ENCODE assay signal across 11 cellular contexts in the genomic region with DNA sequence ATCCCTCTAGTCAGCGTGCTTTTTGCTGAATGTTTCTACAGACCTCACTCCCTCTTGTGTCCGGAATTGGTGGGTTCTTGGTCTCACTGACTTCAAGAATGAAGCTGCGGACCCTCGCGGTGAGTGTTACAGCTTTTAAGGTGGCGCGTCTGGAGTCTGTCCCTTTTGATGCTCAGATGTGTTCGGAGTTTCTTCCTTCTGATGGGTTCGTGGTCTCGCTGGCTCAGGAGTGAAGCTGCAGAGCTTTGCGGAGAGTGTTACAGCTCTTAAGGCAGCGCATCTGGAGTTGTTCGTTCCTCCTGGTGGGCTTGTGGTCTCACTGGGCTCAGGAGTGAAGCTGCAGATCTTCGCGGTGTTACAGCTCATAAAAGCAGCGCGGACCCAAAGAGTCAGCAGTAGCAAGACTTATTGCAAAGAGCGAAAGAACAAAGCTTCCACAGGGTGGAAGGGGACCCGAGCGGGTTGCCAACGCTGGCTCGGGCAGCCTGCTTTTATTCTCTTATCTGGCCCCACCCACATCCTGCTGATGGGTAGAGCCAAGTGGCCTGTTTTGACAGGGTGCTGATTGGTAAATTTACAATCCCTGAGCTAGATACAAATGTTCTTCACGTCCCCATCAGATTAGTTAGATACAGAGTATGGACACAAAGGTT. TPM values are rescaled to one million over a fixed set of nuclear protein-coding genes. Genes with fewer than 3 reads are reported as not detected.
DNase-seq lines count a peak whose midpoint lies in the region; ATAC-seq, FAIRE-seq and TF ChIP-seq lines count a peak whose summit lies in the region.
"Not testable (repeated sequence)": the region's sequence is repeated elsewhere in the genome, so short reads cannot be mapped to it uniquely, and the experiment has no call there.
"Had no signal": no experiment of that assay in that cellular context is flagged by ENCODE, and none has a peak within 500 bp of the region (broad histone marks: within the 10 kb centered on the region; RNA-seq: fewer than 3 reads in every experiment).

No MANE protein-coding gene starts in this region.

- not testable (repeated sequence) for H3K9ac ChIP-seq in K562 (ENCODE audit: insufficient read depth in 1 of 2, low read depth in 2 of 2, low read length in 2 of 2)

- ATAC-seq in T-cell (replicated peaks in 1 of 4); activated CD8-positive, alpha-beta T cell treated with anti-CD3 and anti-CD28 coated beads for 36 hours; K562; naive thymus-derived CD4-positive, alpha-beta T cell; stimulated activated effector memory CD8-positive, alpha-beta T cell treated with anti-CD3 and anti-CD28 coated beads, Interleukin-12 subunit alpha, Interleukin-12 subunit beta, amount 100 ng/mL, for 72 hours: not testable (repeated sequence)

- not testable (repeated sequence) for H4K20me1 ChIP-seq in K562 (replicated peaks; ENCODE audit: control insufficient read depth, insufficient read depth, low read length)

- H3K4me3 ChIP-seq in CD4-positive, alpha-beta memory T cell (ENCODE audit: low read length in 2 of 2); K562; naive thymus-derived CD4-positive, alpha-beta T cell (ENCODE audit: low read length): not testable (repeated sequence)

- not testable (repeated sequence) for TF ChIP-seq POLR2A in K562 (conservative IDR thresholded peaks at IDR 0.05)

- WGBS in K562 (ENCODE audit: insufficient coverage, low coverage, missing lambda C conversion rate): 83% methylated on average over 21 of the region's 23 CpGs

- H3K36me3 ChIP-seq in CD4-positive, alpha-beta memory T cell (ENCODE audit: insufficient read depth, low read length); K562 (ENCODE audit: control insufficient read depth, insufficient read depth, low read length); naive thymus-derived CD4-positive, alpha-beta T cell (ENCODE audit: control insufficient read depth in 2 of 3, insufficient read depth in 3 of 3, low read length in 3 of 3): not testable (repeated sequence)

- TF ChIP-seq CTCF in activated CD8-positive, alpha-beta T cell treated with anti-CD3 and anti-CD28 coated beads for 36 hours (IDR thresholded peaks at IDR 0.05); K562 (IDR thresholded peaks at IDR 0.05 in 2 of 3, conservative IDR thresholded peaks at IDR 0.05 in 1 of 3; ENCODE audit: insufficient read depth in 2 of 3, low read depth in 1 of 3, low read length in 3 of 3): not testable (repeated sequence)

- H3K27me3 Mint-ChIP-seq in CD4-positive, alpha-beta memory T cell; T-cell; activated CD8-positive, alpha-beta T cell treated with anti-CD3 and anti-CD28 coated beads for 36 hours; activated T-helper 2 cell treated with anti-CD3 and anti-CD28 coated beads, Interferon-gamma antibody, Interleukin-2, Interleukin-4, amounts not matched to agents 10 μg/mL and 5 μg/mL and 100 μg/mL, durations not matched to agents 14 hours and 24 hours and 36 hours (ENCODE audit: low read depth); naive thymus-derived CD4-positive, alpha-beta T cell: not testable (repeated sequence)

- H3K9me1 ChIP-seq in K562 (ENCODE audit: control insufficient read depth, insufficient read depth, low read length): not testable (repeated sequence)

- not testable (repeated sequence) for H3K9me3 Mint-ChIP-seq in CD4-positive, alpha-beta memory T cell; T-cell; activated CD8-positive, alpha-beta T cell treated with anti-CD3 and anti-CD28 coated beads for 36 hours; activated T-helper 2 cell treated with anti-CD3 and anti-CD28 coated beads, Interferon-gamma antibody, Interleukin-2, Interleukin-4, amounts not matched to agents 10 μg/mL and 5 μg/mL and 100 μg/mL, durations not matched to agents 14 hours and 24 hours and 36 hours; stimulated activated effector memory CD8-positive, alpha-beta T cell treated with anti-CD3 and anti-CD28 coated beads, Interleukin-12 subunit alpha, Interleukin-12 subunit beta, amount 100 ng/mL, for 72 hours
- peaks cover 0 to 14% (median 2%) of the 10 kb centered on the region in 11 donors for H3K9me3 Mint-ChIP-seq in naive thymus-derived CD4-positive, alpha-beta T cell

- H3K4me1 Mint-ChIP-seq in CD4-positive, alpha-beta memory T cell: peaks cover 43 to 83% (median 66%) of the 10 kb centered on the region in 4 donors
- H3K4me1 Mint-ChIP-seq in T-cell: peaks cover 63 to 78% (median 73%) of the 10 kb centered on the region in 3 donors
- H3K4me1 Mint-ChIP-seq in activated CD8-positive, alpha-beta T cell treated with anti-CD3 and anti-CD28 coated beads for 36 hours (ENCODE audit: low read depth): peaks cover 79% of the 10 kb centered on the region
- peaks cover 74% of the 10 kb centered on the region for H3K4me1 Mint-ChIP-seq in activated T-helper 2 cell treated with anti-CD3 and anti-CD28 coated beads, Interferon-gamma antibody, Interleukin-2, Interleukin-4, amounts not matched to agents 10 μg/mL and 5 μg/mL and 100 μg/mL, durations not matched to agents 14 hours and 24 hours and 36 hours (ENCODE audit: low read depth)
- peaks cover 38 to 76% (median 70%) of the 10 kb centered on the region in 7 donors for H3K4me1 Mint-ChIP-seq in naive thymus-derived CD4-positive, alpha-beta T cell
- peaks cover 74% of the 10 kb centered on the region for H3K4me1 Mint-ChIP-seq in stimulated activated effector memory CD8-positive, alpha-beta T cell treated with anti-CD3 and anti-CD28 coated beads, Interleukin-12 subunit alpha, Interleukin-12 subunit beta, amount 100 ng/mL, for 72 hours

- TF ChIP-seq EP300 in K562 (IDR thresholded peaks at IDR 0.05; ENCODE audit: low read length): not testable (repeated sequence)

- H3K9me3 ChIP-seq in CD4-positive, alpha-beta memory T cell (ENCODE audit: control insufficient read depth in 1 of 2, low read length in 2 of 2); K562 (replicated peaks; ENCODE audit: control insufficient read depth, insufficient read depth, low read depth, low read length); naive thymus-derived CD4-positive, alpha-beta T cell (ENCODE audit: control insufficient read depth in 2 of 3, low read length in 3 of 3): not testable (repeated sequence)

- intact Hi-C loops in CD4-positive, alpha-beta memory T cell (cut with micrococcal nuclease); activated CD8-positive, alpha-beta T cell treated with anti-CD3 and anti-CD28 coated beads for 36 hours (cut with micrococcal nuclease); activated T-helper 2 cell treated with anti-CD3 and anti-CD28 coated beads, Interferon-gamma antibody, Interleukin-2, Interleukin-4, amounts not matched to agents 10 μg/mL and 5 μg/mL and 100 μg/mL, durations not matched to agents 14 hours and 24 hours and 36 hours (cut with micrococcal nuclease); K562 (cut with micrococcal nuclease); naive thymus-derived CD4-positive, alpha-beta T cell (cut with micrococcal nuclease): not testable (repeated sequence)

- POLR2A ChIA-PET in CD4-positive, alpha-beta memory T cell (lab: Charles Lee; ENCODE audit: partially characterized antibody): interaction anchor here (5.0 to 51.5 kb wide), 3 partner anchors 27 to 74 kb away, joined by 22 to 2125 read pairs (median 1750); partner anchors contain the start of gene IL10RA
- POLR2A ChIA-PET in T-cell (lab: Charles Lee): not testable (repeated sequence)
- POLR2A ChIA-PET in activated CD8-positive, alpha-beta T cell treated with anti-CD3 and anti-CD28 coated beads for 36 hours (lab: Charles Lee): interaction anchor here (0.8 to 32.8 kb wide), 7 partner anchors 13 to 153 kb away, joined by 3 to 710 read pairs (median 6); partner anchors contain the start of genes FXYD2 and IL10RA
- POLR2A ChIA-PET in K562 (lab: Yijun Ruan, JAX): interaction anchor here (0.9 to 1.9 kb wide), 2 partner anchors 9 to 17 kb away, joined by 3 to 6 read pairs; partner anchors contain the start of gene IL10RA
- POLR2A ChIA-PET in naive thymus-derived CD4-positive, alpha-beta T cell (lab: Charles Lee): interaction anchor here (1.1 to 16.0 kb wide), 4 partner anchors 9 to 25 kb away, joined by 3 to 302 read pairs (median 16); partner anchors contain the start of gene IL10RA

- in situ Hi-C loops in K562 (cut with MboI): not testable (repeated sequence)

- H2AFZ ChIP-seq in K562 (ENCODE audit: low read depth, low read length): not testable (repeated sequence)

- not testable (repeated sequence) for BruUV-seq in K562 (replicated peaks; lab: Mats Ljungman, UMichigan)

- peaks cover 62% of the 10 kb centered on the region for H3K4me1 ChIP-seq in CD4-positive, alpha-beta memory T cell (ENCODE audit: insufficient read depth, low read length)
- H3K4me1 ChIP-seq in K562 (replicated peaks in 1 of 2; ENCODE audit: control insufficient read depth in 2 of 2, insufficient read depth in 2 of 2, low read length in 2 of 2): peaks cover 18 to 31% of the 10 kb centered on the region in 2 experiments
- peaks cover 37 to 44% of the 10 kb centered on the region in 2 donors for H3K4me1 ChIP-seq in naive thymus-derived CD4-positive, alpha-beta T cell (ENCODE audit: control insufficient read depth in 2 of 2, insufficient read depth in 2 of 2, low read length in 2 of 2)

- CTCF ChIA-PET in CD4-positive, alpha-beta memory T cell (lab: Charles Lee; ENCODE audit: partially characterized antibody): interaction anchor here (1.1 to 24.4 kb wide), 3 partner anchors 17 to 76 kb away, joined by 3 to 402 read pairs (median 153); no protein-coding TSS in a partner anchor
- CTCF ChIA-PET in T-cell (lab: Charles Lee): interaction anchor here in 1 of 2 donors (0.9 kb wide), 1 partner anchor 31 kb away, joined by 3 read pairs; no protein-coding TSS in a partner anchor
- CTCF ChIA-PET in activated CD8-positive, alpha-beta T cell treated with anti-CD3 and anti-CD28 coated beads for 36 hours (lab: Charles Lee): interaction anchor here (1.1 to 31.9 kb wide), 5 partner anchors 19 to 74 kb away, joined by 3 to 386 read pairs (median 11); no protein-coding TSS in a partner anchor
- CTCF ChIA-PET in K562 (lab: Yijun Ruan, JAX; ENCODE audit: low intra/inter-chr PET ratio): not testable (repeated sequence)
- CTCF ChIA-PET in naive thymus-derived CD4-positive, alpha-beta T cell (lab: Charles Lee): interaction anchor here (1.0 to 1.7 kb wide), 3 partner anchors 9 to 44 kb away, joined by 3 to 8 read pairs (median 5); partner anchors contain the start of gene IL10RA

- FAIRE-seq in K562 (lab: Jason Lieb, UNC): not testable (repeated sequence)

- not testable (repeated sequence) for TF ChIP-seq RAD21 in K562 (CRISPR knock-in tag; conservative IDR thresholded peaks at IDR 0.05 in 1 of 2, IDR thresholded peaks at IDR 0.05 in 1 of 2)

- peak overlapping the region in 5 of 8 donors; percentile 35 to 59 (median 50) for H3K4me3 Mint-ChIP-seq in CD4-positive, alpha-beta memory T cell
- peak overlapping the region; percentile 42 to 86 (median 75) for H3K4me3 Mint-ChIP-seq in T-cell
- peak overlapping the region; percentile 73 for H3K4me3 Mint-ChIP-seq in activated CD8-positive, alpha-beta T cell treated with anti-CD3 and anti-CD28 coated beads for 36 hours
- peak overlapping the region; percentile 45 for H3K4me3 Mint-ChIP-seq in activated T-helper 2 cell treated with anti-CD3 and anti-CD28 coated beads, Interferon-gamma antibody, Interleukin-2, Interleukin-4, amounts not matched to agents 10 μg/mL and 5 μg/mL and 100 μg/mL, durations not matched to agents 14 hours and 24 hours and 36 hours (ENCODE audit: low read depth)
- peak overlapping the region; percentile 58 to 93 (median 81) for H3K4me3 Mint-ChIP-seq in naive thymus-derived CD4-positive, alpha-beta T cell
- not testable (repeated sequence) for H3K4me3 Mint-ChIP-seq in stimulated activated effector memory CD8-positive, alpha-beta T cell treated with anti-CD3 and anti-CD28 coated beads, Interleukin-12 subunit alpha, Interleukin-12 subunit beta, amount 100 ng/mL, for 72 hours

- not testable (repeated sequence) for H3K79me2 ChIP-seq in K562 (ENCODE audit: control insufficient read depth, insufficient read depth, low read length)

- peak overlapping the region in 6 of 7 donors; percentile 30 to 70 (median 45) for H3K27ac Mint-ChIP-seq in CD4-positive, alpha-beta memory T cell
- peak overlapping the region; percentile 75 to 92 for H3K27ac Mint-ChIP-seq in T-cell
- H3K27ac Mint-ChIP-seq in activated CD8-positive, alpha-beta T cell treated with anti-CD3 and anti-CD28 coated beads for 36 hours: peak overlapping the region; percentile 94
- peak overlapping the region; percentile 71 for H3K27ac Mint-ChIP-seq in activated T-helper 2 cell treated with anti-CD3 and anti-CD28 coated beads, Interferon-gamma antibody, Interleukin-2, Interleukin-4, amounts not matched to agents 10 μg/mL and 5 μg/mL and 100 μg/mL, durations not matched to agents 14 hours and 24 hours and 36 hours
- H3K27ac Mint-ChIP-seq in naive thymus-derived CD4-positive, alpha-beta T cell: peak overlapping the region; percentile 54 to 94 (median 86)
- peak overlapping the region; percentile 14 for H3K27ac Mint-ChIP-seq in stimulated activated effector memory CD8-positive, alpha-beta T cell treated with anti-CD3 and anti-CD28 coated beads, Interleukin-12 subunit alpha, Interleukin-12 subunit beta, amount 100 ng/mL, for 72 hours

- not testable (repeated sequence) for H3K27me3 ChIP-seq in CD4-positive, alpha-beta memory T cell (ENCODE audit: insufficient read depth, low read length); K562 (ENCODE audit: control insufficient read depth in 2 of 2, insufficient read depth in 2 of 2, low read length in 2 of 2); naive thymus-derived CD4-positive, alpha-beta T cell (ENCODE audit: control insufficient read depth in 2 of 2, insufficient read depth in 2 of 2, low read length in 2 of 2)

- H3K36me3 Mint-ChIP-seq in CD4-positive, alpha-beta memory T cell; stimulated activated effector memory CD8-positive, alpha-beta T cell treated with anti-CD3 and anti-CD28 coated beads, Interleukin-12 subunit alpha, Interleukin-12 subunit beta, amount 100 ng/mL, for 72 hours: not testable (repeated sequence)
- peaks cover 13% of the 10 kb centered on the region for H3K36me3 Mint-ChIP-seq in T-cell
- peaks cover 42% of the 10 kb centered on the region for H3K36me3 Mint-ChIP-seq in activated CD8-positive, alpha-beta T cell treated with anti-CD3 and anti-CD28 coated beads for 36 hours (ENCODE audit: low read depth)
- peaks cover 53% of the 10 kb centered on the region for H3K36me3 Mint-ChIP-seq in activated T-helper 2 cell treated with anti-CD3 and anti-CD28 coated beads, Interferon-gamma antibody, Interleukin-2, Interleukin-4, amounts not matched to agents 10 μg/mL and 5 μg/mL and 100 μg/mL, durations not matched to agents 14 hours and 24 hours and 36 hours (ENCODE audit: low read depth)
- peaks cover 0 to 60% (median 7%) of the 10 kb centered on the region in 5 donors for H3K36me3 Mint-ChIP-seq in naive thymus-derived CD4-positive, alpha-beta T cell

- H3K4me2 ChIP-seq in K562 (ENCODE audit: insufficient read depth, low read length): not testable (repeated sequence)

- not testable (repeated sequence) for DNase-seq in CD4-positive, alpha-beta memory T cell; T-cell; activated T-helper 2 cell treated with anti-CD3 and anti-CD28 coated beads, Interferon-gamma antibody, Interleukin-2, Interleukin-4, amounts not matched to agents 10 μg/mL and 5 μg/mL and 100 μg/mL, durations not matched to agents 14 hours and 24 hours and 36 hours (ENCODE audit: low spot score); K562 (ENCODE audit: extremely low read depth in 1 of 4, low spot score in 3 of 4); stimulated activated effector memory CD8-positive, alpha-beta T cell treated with anti-CD3 and anti-CD28 coated beads, Interleukin-12 subunit alpha, Interleukin-12 subunit beta, amount 100 ng/mL, for 72 hours (ENCODE audit: low spot score in 2 of 2)
- DNase-seq in activated CD8-positive, alpha-beta T cell treated with anti-CD3 and anti-CD28 coated beads for 36 hours: peak; percentile 61
- peak in 3 of 9 donors; percentile 24 to 29 (median 29) for DNase-seq in naive thymus-derived CD4-positive, alpha-beta T cell

- not testable (repeated sequence) for H3K27ac ChIP-seq in CD4-positive, alpha-beta memory T cell (ENCODE audit: low read depth, low read length); K562 (ENCODE audit: extremely low read depth, low read depth, low read length); naive thymus-derived CD4-positive, alpha-beta T cell (ENCODE audit: low read depth, low read length)

RNA-seq across cellular contexts. Expression of gene IL10RA, which starts 8.5 kb away (rescaled TPM):
- total RNA-seq in CD4-positive, alpha-beta memory T cell: 100 to 1,000 TPM; 398 to 406 TPM
- polyA plus RNA-seq in CD4-positive, alpha-beta memory T cell: 100 to 1,000 TPM; 362 to 468 TPM
- 100 to 1,000 TPM; 195 to 450 (median 375) TPM for total RNA-seq in T-cell
- 10 to 100 TPM; 73.3 to 80.9 TPM for total RNA-seq in activated CD8-positive, alpha-beta T cell treated with anti-CD3 and anti-CD28 coated beads for 36 hours
- total RNA-seq in activated T-helper 2 cell treated with anti-CD3 and anti-CD28 coated beads, Interferon-gamma antibody, Interleukin-2, Interleukin-4, amounts not matched to agents 10 μg/mL and 5 μg/mL and 100 μg/mL, durations not matched to agents 14 hours and 24 hours and 36 hours: 144 and 147 TPM in 2 replicates
- total RNA-seq in K562 (2011; cell fraction: chromatin; rRNA removed; ENCODE audit: low replicate concordance): 33.8 and 58.3 TPM in 2 replicates
- total RNA-seq in K562 (2011; cell fraction: nucleolus; rRNA removed): 34.2 and 42.5 TPM in 2 replicates
- total RNA-seq in K562 (2011; cell fraction: nucleoplasm; rRNA removed): 41.9 and 43.4 TPM in 2 replicates
- total RNA-seq in K562 (2014; rRNA removed): 2.9 and 3.5 TPM in 2 replicates
- total RNA-seq in K562 (2014; rRNA removed; fragmentation: Illumina TruSeq; extraction: Trizol): 2.0 and 2.9 TPM in 2 replicates
- total RNA-seq in K562 (2015; rRNA removed; fragmentation: Illumina TruSeq; extraction: Trizol): 1.4 and 2.1 TPM in 2 replicates
- total RNA-seq in K562 (2021): 4.6 and 4.9 TPM in 2 replicates
- polyA plus RNA-seq in K562 (2011; rRNA removed): 15.4 and 17.3 TPM in 2 replicates
- 9.1 and 23.9 TPM in 2 replicates for polyA plus RNA-seq in K562 (2011; cell fraction: cytosol; rRNA removed)
- polyA plus RNA-seq in K562 (2011; cell fraction: nucleus; rRNA removed): 18.2 and 38.1 TPM in 2 replicates
- 3.8 and 12.5 TPM in 2 replicates for polyA plus RNA-seq in K562 (2012)
- 4.0 and 4.5 TPM in 2 replicates for polyA plus RNA-seq in K562 (2014; fragmentation: Illumina TruSeq; extraction: Trizol)
- polyA plus RNA-seq in K562 (2014; fragmentation: Nextera tagmentation; extraction: Ambion mirVana): under 1 TPM; 0.17 to 0.48 TPM
- polyA plus RNA-seq in K562 (2014; rRNA removed): 2.7 and 3.6 TPM in 2 replicates
- polyA minus RNA-seq in K562 (2011; rRNA and poly(A)+ RNA removed): 19.8 and 20.3 TPM in 2 replicates
- 7.5 and 11.4 TPM in 2 replicates for polyA minus RNA-seq in K562 (2011; cell fraction: cytosol; rRNA and poly(A)+ RNA removed)
- 24.1 and 28.3 TPM in 2 replicates for polyA minus RNA-seq in K562 (2011; cell fraction: nucleus; rRNA and poly(A)+ RNA removed)
- 100 to 1,000 TPM; 154 to 300 (median 184) TPM for total RNA-seq in naive thymus-derived CD4-positive, alpha-beta T cell
- 100 to 1,000 TPM in 1 of 2 donors, 10 to 100 TPM in 1; 85.2 to 163 TPM for polyA plus RNA-seq in naive thymus-derived CD4-positive, alpha-beta T cell
- total RNA-seq: GM23248, HT-29 had no signal
- polyA plus RNA-seq: GM23248 had no signal

RNA-seq across cellular contexts. Expression of gene TMPRSS13, which starts 48.5 kb away (rescaled TPM):
- 1 to 10 TPM; 3.7 to 4.0 TPM for total RNA-seq in CD4-positive, alpha-beta memory T cell
- polyA plus RNA-seq in CD4-positive, alpha-beta memory T cell: under 1 TPM; 0.45 to 0.94 TPM
- 1 to 10 TPM; 2.1 to 4.7 (median 3.7) TPM for total RNA-seq in T-cell
- 1 to 10 TPM; 3.5 to 4.7 TPM for total RNA-seq in activated CD8-positive, alpha-beta T cell treated with anti-CD3 and anti-CD28 coated beads for 36 hours
- 2.7 and 5.3 TPM in 2 replicates for total RNA-seq in activated T-helper 2 cell treated with anti-CD3 and anti-CD28 coated beads, Interferon-gamma antibody, Interleukin-2, Interleukin-4, amounts not matched to agents 10 μg/mL and 5 μg/mL and 100 μg/mL, durations not matched to agents 14 hours and 24 hours and 36 hours
- total RNA-seq in K562 (2011; cell fraction: chromatin; rRNA removed; ENCODE audit: low replicate concordance): 1.1 TPM in 2 replicates
- total RNA-seq in K562 (2011; cell fraction: nucleolus; rRNA removed): 0.33 and 0.66 TPM in 2 replicates
- total RNA-seq in K562 (2011; cell fraction: nucleoplasm; rRNA removed): 0.46 and 0.59 TPM in 2 replicates
- 0.08 and 0.27 TPM in 2 replicates for total RNA-seq in K562 (2014; rRNA removed)
- 0.15 TPM in 1 of 2 replicates, not detected in the other for total RNA-seq in K562 (2014; rRNA removed; fragmentation: Illumina TruSeq; extraction: Trizol)
- total RNA-seq in K562 (2015; rRNA removed; fragmentation: Illumina TruSeq; extraction: Trizol): 0.14 and 0.19 TPM in 2 replicates
- total RNA-seq in K562 (2021): 0.29 and 0.34 TPM in 2 replicates
- polyA plus RNA-seq in K562 (2011; rRNA removed): 0.25 and 0.37 TPM in 2 replicates
- 0.24 and 0.46 TPM in 2 replicates for polyA plus RNA-seq in K562 (2011; cell fraction: cytosol; rRNA removed)
- 1.2 and 1.7 TPM in 2 replicates for polyA plus RNA-seq in K562 (2011; cell fraction: nucleus; rRNA removed)
- polyA plus RNA-seq in K562 (2012): 0.29 and 0.48 TPM in 2 replicates
- polyA plus RNA-seq in K562 (2014; fragmentation: Illumina TruSeq; extraction: Trizol): 0.13 and 0.24 TPM in 2 replicates
- under 1 TPM; 0.11 to 0.13 TPM for polyA plus RNA-seq in K562 (2014; fragmentation: Nextera tagmentation; extraction: Ambion mirVana)
- polyA plus RNA-seq in K562 (2014; rRNA removed): 0.23 and 0.25 TPM in 2 replicates
- 0.21 TPM in 2 replicates for polyA minus RNA-seq in K562 (2011; rRNA and poly(A)+ RNA removed)
- polyA minus RNA-seq in K562 (2011; cell fraction: cytosol; rRNA and poly(A)+ RNA removed): 0.48 TPM in 1 of 2 replicates, not detected in the other
- 0.40 and 0.44 TPM in 2 replicates for polyA minus RNA-seq in K562 (2011; cell fraction: nucleus; rRNA and poly(A)+ RNA removed)
- 1 to 10 TPM; 2.4 to 4.1 (median 3.1) TPM for total RNA-seq in naive thymus-derived CD4-positive, alpha-beta T cell
- polyA plus RNA-seq in naive thymus-derived CD4-positive, alpha-beta T cell: under 1 TPM; 0.47 to 0.66 TPM
- total RNA-seq: GM23248, M059J, Right ventricle myocardium inferior had no signal
- polyA plus RNA-seq: GM23248 had no signal

Comparison
In these comparisons a context has a peak if more than half of its experiments do, and no peak if none do; other contexts are left out.
1. H3K27ac Mint-ChIP-seq: peak in every context shown above with its lines; median percentile 94 in activated CD8-positive, alpha-beta T cell treated with anti-CD3 and anti-CD28 coated beads for 36 hours; 86 in naive thymus-derived CD4-positive, alpha-beta T cell; 84 in T-cell; 71 in activated T-helper 2 cell treated with anti-CD3 and anti-CD28 coated beads, Interferon-gamma antibody, Interleukin-2, Interleukin-4, amounts not matched to agents 10 μg/mL and 5 μg/mL and 100 μg/mL, durations not matched to agents 14 hours and 24 hours and 36 hours; 45 in CD4-positive, alpha-beta memory T cell; 14 in stimulated activated effector memory CD8-positive, alpha-beta T cell treated with anti-CD3 and anti-CD28 coated beads, Interleukin-12 subunit alpha, Interleukin-12 subunit beta, amount 100 ng/mL, for 72 hours.